ENCODE assay signal across 8 cellular contexts in genomic region chr22:37431811-37432707, GRCh38. TPM values are rescaled to one million over a fixed set of nuclear protein-coding genes. Genes with fewer than 3 reads are reported as not detected.
A peak's percentile ranks its signal among the peaks of the same experiment; 100 is the strongest.
DNase-seq lines count a peak whose midpoint lies in the region; ATAC-seq, FAIRE-seq and TF ChIP-seq lines count a peak whose summit lies in the region.

No MANE protein-coding gene starts in this region.

- POLR2A ChIA-PET in BJ (lab: Charles Lee): no interaction called here

- DNase-seq in BJ (ENCODE audit: low read depth) (peak; percentile 99), HTR-8/SVneo (ENCODE audit: insufficient read length, low spot score) (peak; percentile 84), kidney tubule cell (ENCODE audit: low spot score) (peak; percentile 100), DMS114 treated with DMSO at 0.1 percent for 48 hours (lab: John Stamatoyannopoulos, UW; ENCODE audit: unreplicated experiment) (no peak), HuH-7.5 (ENCODE audit: low spot score) (no peak), head of caudate nucleus (no peak)
- no peak for DNase-seq in activated T-cell treated with anti-CD3 and anti-CD28 coated beads, Interleukin-2, amount 50 U/mL, for 4 hours

- H3K4me3 Mint-ChIP-seq in activated T-cell treated with anti-CD3 and anti-CD28 coated beads, Interleukin-2, amount 50 U/mL, for 4 hours: no peak overlapping the region

- no peak overlapping the region for H3K4me3 ChIP-seq in BJ (ENCODE audit: low read depth, low read length)

- intact Hi-C loops in head of caudate nucleus (cut with DNase I): no loop called here

- H3K36me3 Mint-ChIP-seq in activated T-cell treated with anti-CD3 and anti-CD28 coated beads, Interleukin-2, amount 50 U/mL, for 4 hours (ENCODE audit: insufficient read depth): no peaks in the 10 kb centered on the region

- peaks cover 48% of the 10 kb centered on the region for H3K27me3 Mint-ChIP-seq in activated T-cell treated with anti-CD3 and anti-CD28 coated beads, Interleukin-2, amount 50 U/mL, for 4 hours (ENCODE audit: low read depth)

- 0 out of 2 replicates have a peak, but pooled peaks cover 3% of the 10 kb centered on the region for H3K27me3 ChIP-seq in BJ (ENCODE audit: control insufficient read depth, insufficient read depth, low read length)

- CTCF ChIA-PET in BJ (lab: Yijun Ruan, JAX): interaction anchor here (0.6 to 7.6 kb wide), 9 partner anchors 7 to 1964 kb away, joined by 3 to 196 read pairs (median 3); no protein-coding TSS in a partner anchor

- H3K4me1 Mint-ChIP-seq in activated T-cell treated with anti-CD3 and anti-CD28 coated beads, Interleukin-2, amount 50 U/mL, for 4 hours (ENCODE audit: low read depth): peaks cover 20% of the 10 kb centered on the region

- ATAC-seq in activated T-cell treated with anti-CD3 and anti-CD28 coated beads, Interleukin-2, amount 50 U/mL, for 4 hours: peak; percentile 88 to 91
- no peak for ATAC-seq in GM19395 (IDR thresholded peaks at IDR 0.05; ENCODE audit: unreplicated experiment)

- H3K36me3 ChIP-seq in BJ (ENCODE audit: control insufficient read depth, insufficient read depth, low read length): no peaks in the 10 kb centered on the region

- FAIRE-seq in HTR-8/SVneo (lab: Jason Lieb, UNC): peak; percentile 84

- H3K9me3 Mint-ChIP-seq in activated T-cell treated with anti-CD3 and anti-CD28 coated beads, Interleukin-2, amount 50 U/mL, for 4 hours: no peaks in the 10 kb centered on the region

- no peak for TF ChIP-seq CTCF in BJ (IDR thresholded peaks at IDR 0.05; ENCODE audit: insufficient read depth, low read depth, low read length)

RNA-seq across cellular contexts. Expression of gene ELFN2, which starts 4.8 kb away (rescaled TPM):
- polyA plus RNA-seq in BJ (2011; rRNA removed): 0.34 and 0.39 TPM in 2 replicates
- polyA minus RNA-seq in BJ (2011; rRNA and poly(A)+ RNA removed): 0.57 and 0.62 TPM in 2 replicates
- total RNA-seq in activated T-cell treated with anti-CD3 and anti-CD28 coated beads, Interleukin-2, amount 50 U/mL, for 4 hours: under 1 TPM; 0.03 to 0.33 (median 0.05) TPM

RNA-seq across cellular contexts. Expression of gene MFNG, which starts 54.1 kb away (rescaled TPM):
- not detected in 2 replicates for polyA plus RNA-seq in BJ (2011; rRNA removed)
- not detected in 2 replicates for polyA minus RNA-seq in BJ (2011; rRNA and poly(A)+ RNA removed)
- 100 to 1,000 TPM; 157 to 188 (median 184) TPM for total RNA-seq in activated T-cell treated with anti-CD3 and anti-CD28 coated beads, Interleukin-2, amount 50 U/mL, for 4 hours

Comparison
In these comparisons a context has a peak if more than half of its experiments do, and no peak if none do; other contexts are left out.
1. DNase-seq: peak in BJ (single experiment), HTR-8/SVneo (single experiment) and kidney tubule cell (single experiment); none in activated T-cell treated with anti-CD3 and anti-CD28 coated beads, Interleukin-2, amount 50 U/mL, for 4 hours (single experiment), DMS114 treated with DMSO at 0.1 percent for 48 hours (single experiment), HuH-7.5 (single experiment) and head of caudate nucleus (0 of 42).